Comparison of ENCODE assay signal across 8 cellular contexts in genomic region chr2:143205106-143205764, GRCh38.
DNase-seq lines count a peak whose midpoint lies in the region; ATAC-seq and TF ChIP-seq lines count a peak whose summit lies in the region.

No MANE protein-coding gene starts in this region.

- no peak overlapping the region for H3K4me3 Mint-ChIP-seq in activated naive CD8-positive, alpha-beta T cell treated with anti-CD3 and anti-CD28 coated beads for 36 hours
- H3K4me3 Mint-ChIP-seq in memory B cell: no peak overlapping the region

- peaks cover 74% of the 10 kb centered on the region for H3K36me3 Mint-ChIP-seq in activated naive CD8-positive, alpha-beta T cell treated with anti-CD3 and anti-CD28 coated beads for 36 hours
- H3K36me3 Mint-ChIP-seq in memory B cell: peaks cover 47% of the 10 kb centered on the region

- H3K9me3 ChIP-seq in heart right ventricle: peaks cover 0 to 11% (median 0%) of the 10 kb centered on the region in 11 donors

- peaks cover 2% of the 10 kb centered on the region for H3K9me3 Mint-ChIP-seq in activated naive CD8-positive, alpha-beta T cell treated with anti-CD3 and anti-CD28 coated beads for 36 hours
- H3K9me3 Mint-ChIP-seq in memory B cell: peaks cover 1% of the 10 kb centered on the region

- no peak overlapping the region for H3K27ac ChIP-seq in heart right ventricle

- peak in 6 of 9 donors; percentile 23 to 40 (median 31) for TF ChIP-seq CTCF in heart right ventricle (IDR thresholded peaks at IDR 0.05)

- DNase-seq in heart right ventricle: no peak
- no peak for DNase-seq in left cardiac atrium
- no peak for DNase-seq in activated naive CD8-positive, alpha-beta T cell treated with anti-CD3 and anti-CD28 coated beads for 36 hours
- DNase-seq in memory B cell (ENCODE audit: low spot score in 2 of 2): no peak
- DNase-seq in activated gamma-delta T cell (lab: John Stamatoyannopoulos, UW): no peak
- no peak for DNase-seq in NCI-H1105 (lab: John Stamatoyannopoulos, UW)
- no peak for DNase-seq in NK-92 treated with Interleukin-12 subunit alpha and Interleukin-12 subunit beta, amount 100 ng/mL, for 24 hours (lab: John Stamatoyannopoulos, UW)

- peaks cover 0 to 8% (median 0%) of the 10 kb centered on the region in 9 donors for H3K36me3 ChIP-seq in heart right ventricle

- intact Hi-C loops in heart right ventricle (cut with DNase I) (loop anchor here in 1 of 10 donors (10.0 kb wide), 1 partner anchor 50 kb away; no protein-coding TSS in a partner anchor), left cardiac atrium (cut with DNase I) (no loop called here)

- no peaks in the 10 kb centered on the region for H3K27me3 Mint-ChIP-seq in activated naive CD8-positive, alpha-beta T cell treated with anti-CD3 and anti-CD28 coated beads for 36 hours
- H3K27me3 Mint-ChIP-seq in memory B cell: no peaks in the 10 kb centered on the region

- 82 to 94% methylated on average over 1 of the region's 1 CpG for WGBS in heart right ventricle, 2 donors

- no peaks in the 10 kb centered on the region for H3K4me1 ChIP-seq in heart right ventricle

- H3K27me3 ChIP-seq in heart right ventricle: no peaks in the 10 kb centered on the region

- H3K4me3 ChIP-seq in heart right ventricle: no peak overlapping the region

- H3K4me1 Mint-ChIP-seq in activated naive CD8-positive, alpha-beta T cell treated with anti-CD3 and anti-CD28 coated beads for 36 hours: peaks cover 33% of the 10 kb centered on the region
- peaks cover 40% of the 10 kb centered on the region for H3K4me1 Mint-ChIP-seq in memory B cell

- no peak for ATAC-seq in heart right ventricle
- no peak for ATAC-seq in left cardiac atrium
- peak; percentile 43 for ATAC-seq in HG03521 (IDR thresholded peaks at IDR 0.05; ENCODE audit: unreplicated experiment)
- peak; percentile 79 for ATAC-seq in memory B cell (ENCODE audit: low read depth)

- peak overlapping the region; percentile 60 for H3K27ac Mint-ChIP-seq in activated naive CD8-positive, alpha-beta T cell treated with anti-CD3 and anti-CD28 coated beads for 36 hours
- H3K27ac Mint-ChIP-seq in memory B cell: peak overlapping the region; percentile 73

Comparison
In these comparisons a context has a peak if more than half of its experiments do, and no peak if none do; other contexts are left out.
1. ATAC-seq: peak in HG03521 (single experiment) and memory B cell (single experiment); none in heart right ventricle (0 of 8) and left cardiac atrium (0 of 2).